ENCODE assay signal across 8 cellular contexts in the genomic region with DNA sequence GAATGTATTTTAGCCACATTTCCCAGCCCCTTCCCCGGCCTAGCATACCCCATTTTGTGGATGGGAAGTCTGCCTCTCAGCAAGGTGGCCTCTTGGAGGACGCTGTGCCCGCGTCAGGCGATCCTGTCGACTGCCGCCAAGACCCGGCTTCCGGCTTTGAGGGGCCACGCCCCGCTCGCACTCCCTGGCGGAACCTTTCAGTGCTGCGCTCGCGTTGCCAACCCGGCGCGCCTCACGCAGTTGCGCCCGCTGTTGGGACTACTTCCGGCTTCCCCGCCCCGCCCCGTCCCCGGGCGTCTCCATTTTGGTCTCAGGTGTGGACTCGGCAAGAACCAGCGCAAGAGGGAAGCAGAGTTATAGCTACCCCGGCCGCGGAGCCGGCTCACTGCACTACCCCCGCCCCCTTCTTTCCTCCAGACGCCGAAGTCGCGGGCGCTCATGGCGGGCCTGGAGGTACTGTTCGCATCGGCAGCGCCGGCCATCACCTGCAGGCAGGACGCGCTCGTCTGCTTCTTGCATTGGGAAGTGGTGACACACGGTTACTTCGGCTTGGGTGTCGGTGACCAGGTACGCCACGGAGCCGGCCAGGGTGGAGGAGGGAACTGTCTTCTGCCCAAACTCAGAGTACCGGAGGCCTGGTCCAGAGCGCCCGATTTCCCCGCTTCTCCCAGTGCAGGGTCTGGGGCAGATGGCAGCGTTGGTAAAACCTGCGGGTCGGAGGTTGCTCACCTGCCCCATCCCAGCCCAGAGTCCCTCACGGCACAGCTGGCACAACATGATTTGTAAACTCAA. TPM values are rescaled to one million over a fixed set of nuclear protein-coding genes. Genes with fewer than 3 reads are reported as not detected.
A peak's percentile ranks its signal among the peaks of the same experiment; 100 is the strongest.
DNase-seq lines count a peak whose midpoint lies in the region; ATAC-seq and TF ChIP-seq lines count a peak whose summit lies in the region.

A gene with protein sequence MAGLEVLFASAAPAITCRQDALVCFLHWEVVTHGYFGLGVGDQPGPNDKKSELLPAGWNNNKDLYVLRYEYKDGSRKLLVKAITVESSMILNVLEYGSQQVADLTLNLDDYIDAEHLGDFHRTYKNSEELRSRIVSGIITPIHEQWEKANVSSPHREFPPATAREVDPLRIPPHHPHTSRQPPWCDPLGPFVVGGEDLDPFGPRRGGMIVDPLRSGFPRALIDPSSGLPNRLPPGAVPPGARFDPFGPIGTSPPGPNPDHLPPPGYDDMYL (plus strand): TSS at position 267 of the 792 bp plus-strand sequence. CDS start 172 bp downstream, at position 439.

- DNase-seq in NCI-H748 treated with DMSO at 0.1 percent for 48 hours (lab: John Stamatoyannopoulos, UW) (peak; percentile 91), dermis microvascular lymphatic vessel endothelial cell (ENCODE audit: low read depth in 2 of 2) (peak; percentile 75 to 92)
- peak; percentile 93 for DNase-seq in activated CD4-positive, alpha-beta T cell treated with anti-CD3 and anti-CD28 coated beads, Interleukin-2, amount 50 U/mL, for 4 hours
- DNase-seq in stimulated activated CD4-positive, alpha-beta T cell treated with anti-CD3 and anti-CD28 coated beads, Interleukin-4, amount 100 ng/mL, for 24 hours = peak; percentile 95

- no peaks in the 10 kb centered on the region for H3K9me3 ChIP-seq in liver (ENCODE audit: control insufficient read depth in 4 of 4, low read length in 3 of 4)

- TF ChIP-seq CTCF in C4-2B (conservative IDR thresholded peaks at IDR 0.05) (no peak), liver (IDR thresholded peaks at IDR 0.05; ENCODE audit: low read depth, low read length, missing input control) (peak; percentile 15)

- H3K27me3 ChIP-seq in liver (ENCODE audit: control insufficient read depth in 4 of 4, insufficient read depth in 4 of 4, low read length in 3 of 4) = no peaks in the 10 kb centered on the region

- WGBS in liver = under 1% methylated on average over 62 of the region's 62 CpGs

- peak within 1 kb of the TSS; percentile 80 to 99 (median 97) for H3K4me3 ChIP-seq in liver (ENCODE audit: low read depth in 1 of 3, low read length in 3 of 3)

- peak within 1 kb of the TSS; percentile 93 to 98 for H3K9ac ChIP-seq in liver (ENCODE audit: low read depth in 1 of 2, low read length in 2 of 2)

- ATAC-seq in GM19372 (IDR thresholded peaks at IDR 0.05; ENCODE audit: low read depth, unreplicated experiment) (peak; percentile 94), HG03558 (IDR thresholded peaks at IDR 0.05; ENCODE audit: extremely low read depth, unreplicated experiment) (peak; percentile 83)

- peak; percentile 40 to 55 for TF ChIP-seq RAD21 in liver (IDR thresholded peaks at IDR 0.05)

- no peaks in the 10 kb centered on the region for H3K36me3 ChIP-seq in liver (ENCODE audit: control insufficient read depth in 4 of 4, insufficient read depth in 3 of 4, low read depth in 1 of 4, low read length in 3 of 4)

- peak within 1 kb of the TSS; percentile 85 for H3K27ac ChIP-seq in C4-2B
- peak within 1 kb of the TSS; percentile 96 for H3K27ac ChIP-seq in liver (ENCODE audit: low read depth in 1 of 2, low read length in 2 of 2)

- peaks cover 17 to 46% (median 34%) of the 10 kb centered on the region in 4 donors for H3K4me1 ChIP-seq in liver (ENCODE audit: control insufficient read depth in 4 of 4, insufficient read depth in 4 of 4, low read length in 3 of 4)

TF ChIP-seq in liver, 16 proteins besides CTCF, POLR2A, EP300 and RAD21:
- TF ChIP-seq FOXA1 (IDR thresholded peaks at IDR 0.05) = no peak
- peak; percentile 41 for TF ChIP-seq NR2F2 (IDR thresholded peaks at IDR 0.05)
- TF ChIP-seq HNF4A (conservative IDR thresholded peaks at IDR 0.05) = no peak
- TF ChIP-seq GABPA (IDR thresholded peaks at IDR 0.05 in 1 of 2, conservative IDR thresholded peaks at IDR 0.05 in 1 of 2) = peak; percentile 91 to 97
- no peak for TF ChIP-seq FOXA2 (IDR thresholded peaks at IDR 0.05)
- TF ChIP-seq JUND (IDR thresholded peaks at IDR 0.05) = no peak
- TF ChIP-seq EGR1 (IDR thresholded peaks at IDR 0.05; ENCODE audit: low read depth in 2 of 2) = peak; percentile 40 to 55
- TF ChIP-seq, protein P1, sequence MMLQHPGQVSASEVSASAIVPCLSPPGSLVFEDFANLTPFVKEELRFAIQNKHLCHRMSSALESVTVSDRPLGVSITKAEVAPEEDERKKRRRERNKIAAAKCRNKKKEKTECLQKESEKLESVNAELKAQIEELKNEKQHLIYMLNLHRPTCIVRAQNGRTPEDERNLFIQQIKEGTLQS (IDR thresholded peaks at IDR 0.05) = no peak
- TF ChIP-seq YY1 (IDR thresholded peaks at IDR 0.05) = peak; percentile 97
- TF ChIP-seq HNF4G (IDR thresholded peaks at IDR 0.05) = no peak
- peak; percentile 38 to 48 for TF ChIP-seq RXRA (IDR thresholded peaks at IDR 0.05)
- peak; percentile 65 for TF ChIP-seq TAF1 (conservative IDR thresholded peaks at IDR 0.05)
- TF ChIP-seq, protein P2, sequence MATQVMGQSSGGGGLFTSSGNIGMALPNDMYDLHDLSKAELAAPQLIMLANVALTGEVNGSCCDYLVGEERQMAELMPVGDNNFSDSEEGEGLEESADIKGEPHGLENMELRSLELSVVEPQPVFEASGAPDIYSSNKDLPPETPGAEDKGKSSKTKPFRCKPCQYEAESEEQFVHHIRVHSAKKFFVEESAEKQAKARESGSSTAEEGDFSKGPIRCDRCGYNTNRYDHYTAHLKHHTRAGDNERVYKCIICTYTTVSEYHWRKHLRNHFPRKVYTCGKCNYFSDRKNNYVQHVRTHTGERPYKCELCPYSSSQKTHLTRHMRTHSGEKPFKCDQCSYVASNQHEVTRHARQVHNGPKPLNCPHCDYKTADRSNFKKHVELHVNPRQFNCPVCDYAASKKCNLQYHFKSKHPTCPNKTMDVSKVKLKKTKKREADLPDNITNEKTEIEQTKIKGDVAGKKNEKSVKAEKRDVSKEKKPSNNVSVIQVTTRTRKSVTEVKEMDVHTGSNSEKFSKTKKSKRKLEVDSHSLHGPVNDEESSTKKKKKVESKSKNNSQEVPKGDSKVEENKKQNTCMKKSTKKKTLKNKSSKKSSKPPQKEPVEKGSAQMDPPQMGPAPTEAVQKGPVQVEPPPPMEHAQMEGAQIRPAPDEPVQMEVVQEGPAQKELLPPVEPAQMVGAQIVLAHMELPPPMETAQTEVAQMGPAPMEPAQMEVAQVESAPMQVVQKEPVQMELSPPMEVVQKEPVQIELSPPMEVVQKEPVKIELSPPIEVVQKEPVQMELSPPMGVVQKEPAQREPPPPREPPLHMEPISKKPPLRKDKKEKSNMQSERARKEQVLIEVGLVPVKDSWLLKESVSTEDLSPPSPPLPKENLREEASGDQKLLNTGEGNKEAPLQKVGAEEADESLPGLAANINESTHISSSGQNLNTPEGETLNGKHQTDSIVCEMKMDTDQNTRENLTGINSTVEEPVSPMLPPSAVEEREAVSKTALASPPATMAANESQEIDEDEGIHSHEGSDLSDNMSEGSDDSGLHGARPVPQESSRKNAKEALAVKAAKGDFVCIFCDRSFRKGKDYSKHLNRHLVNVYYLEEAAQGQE (IDR thresholded peaks at IDR 0.05) = peak; percentile 78
- TF ChIP-seq, protein P3, sequence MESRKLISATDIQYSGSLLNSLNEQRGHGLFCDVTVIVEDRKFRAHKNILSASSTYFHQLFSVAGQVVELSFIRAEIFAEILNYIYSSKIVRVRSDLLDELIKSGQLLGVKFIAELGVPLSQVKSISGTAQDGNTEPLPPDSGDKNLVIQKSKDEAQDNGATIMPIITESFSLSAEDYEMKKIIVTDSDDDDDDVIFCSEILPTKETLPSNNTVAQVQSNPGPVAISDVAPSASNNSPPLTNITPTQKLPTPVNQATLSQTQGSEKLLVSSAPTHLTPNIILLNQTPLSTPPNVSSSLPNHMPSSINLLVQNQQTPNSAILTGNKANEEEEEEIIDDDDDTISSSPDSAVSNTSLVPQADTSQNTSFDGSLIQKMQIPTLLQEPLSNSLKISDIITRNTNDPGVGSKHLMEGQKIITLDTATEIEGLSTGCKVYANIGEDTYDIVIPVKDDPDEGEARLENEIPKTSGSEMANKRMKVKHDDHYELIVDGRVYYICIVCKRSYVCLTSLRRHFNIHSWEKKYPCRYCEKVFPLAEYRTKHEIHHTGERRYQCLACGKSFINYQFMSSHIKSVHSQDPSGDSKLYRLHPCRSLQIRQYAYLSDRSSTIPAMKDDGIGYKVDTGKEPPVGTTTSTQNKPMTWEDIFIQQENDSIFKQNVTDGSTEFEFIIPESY (IDR thresholded peaks at IDR 0.05) = peak; percentile 26
- TF ChIP-seq, protein P4, sequence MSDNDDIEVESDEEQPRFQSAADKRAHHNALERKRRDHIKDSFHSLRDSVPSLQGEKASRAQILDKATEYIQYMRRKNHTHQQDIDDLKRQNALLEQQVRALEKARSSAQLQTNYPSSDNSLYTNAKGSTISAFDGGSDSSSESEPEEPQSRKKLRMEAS (IDR thresholded peaks at IDR 0.05) = no peak
- peak; percentile 76 for TF ChIP-seq SP1 (IDR thresholded peaks at IDR 0.05)

RNA-seq across cellular contexts. Expression of the gene that starts here (rescaled TPM):
- total RNA-seq in dermis microvascular lymphatic vessel endothelial cell (28.4 and 34.5 TPM in 2 replicates), liver (10 to 100 TPM; 43.6 to 90.6 TPM)
- polyA plus RNA-seq in liver = 100 to 1,000 TPM in 1 of 2 donors, 10 to 100 TPM in 1; 77.0 to 126 TPM

Comparison
In these comparisons a context has a peak if more than half of its experiments do, and no peak if none do; other contexts are left out.
1. Peak in every context shown above with its lines: DNase-seq, ATAC-seq, H3K4me3 ChIP-seq and H3K27ac ChIP-seq.